Comparison of ENCODE assay signal across 8 cellular contexts in the genomic region with DNA sequence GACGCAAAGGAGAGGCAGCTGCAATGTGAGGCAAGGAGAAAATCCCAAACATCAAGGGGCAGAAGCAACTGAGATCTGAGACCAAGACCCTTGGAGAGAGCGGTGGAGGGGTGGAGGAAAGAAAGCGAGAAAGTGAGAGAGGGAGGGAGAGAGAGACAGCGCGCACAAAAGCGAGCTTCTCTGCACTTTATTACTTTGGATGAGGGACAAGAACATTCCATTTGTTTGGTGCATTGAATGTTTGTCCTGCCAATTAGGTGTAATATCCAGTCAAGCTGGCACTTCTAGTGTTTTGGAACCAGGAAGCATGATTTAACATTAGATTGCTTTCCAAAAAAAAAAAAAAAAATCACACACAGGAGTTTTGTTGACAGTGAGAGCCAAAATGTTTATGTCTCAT. TPM values are rescaled to one million over a fixed set of nuclear protein-coding genes. Genes with fewer than 3 reads are reported as not detected.
DNase-seq lines count a peak whose midpoint lies in the region; ATAC-seq, FAIRE-seq and TF ChIP-seq lines count a peak whose summit lies in the region.

No MANE protein-coding gene starts in this region.

- peak overlapping the region; percentile 92 for H3K4me2 ChIP-seq in SK-N-SH

- TF ChIP-seq RAD21 in SK-N-SH (IDR thresholded peaks at IDR 0.05; ENCODE audit: low read length), result no peak

- peaks cover 5% of the 10 kb centered on the region for H3K36me3 Mint-ChIP-seq in activated naive CD8-positive, alpha-beta T cell treated with anti-CD3 and anti-CD28 coated beads, Interleukin-2, amount 10 ng/mL, durations not matched to agents 7 days and 5 days

- DNase-seq in SK-N-SH (no peak), kidney (no peak), NAMALWA (ENCODE audit: low spot score) (no peak)
- DNase-seq in activated naive CD8-positive, alpha-beta T cell treated with anti-CD3 and anti-CD28 coated beads, Interleukin-2, amount 10 ng/mL, durations not matched to agents 7 days and 5 days, result no peak

- H3K9me2 ChIP-seq in SK-N-SH, result no peaks in the 10 kb centered on the region

- H3K27ac ChIP-seq in SK-N-SH (ENCODE audit: low read depth in 2 of 2, low read length in 1 of 2) (peak overlapping the region in 1 of 2 experiments; percentile 85; a peak in 1 of 4 replicates), kidney (ENCODE audit: low read depth in 2 of 2, low read length in 2 of 2) (peak overlapping the region; percentile 93 to 94), subcutaneous abdominal adipose tissue (ENCODE audit: low read depth, low read length) (peak overlapping the region; percentile 99)

- H3K79me2 ChIP-seq in SK-N-SH (ENCODE audit: insufficient read depth), result peaks cover 58% of the 10 kb centered on the region

- TF ChIP-seq CTCF in SK-N-SH (IDR thresholded peaks at IDR 0.05) (no peak), kidney (IDR thresholded peaks at IDR 0.05; ENCODE audit: borderline replicate concordance, extremely low read depth, insufficient read depth) (no peak)

- H3K4me1 Mint-ChIP-seq in activated naive CD8-positive, alpha-beta T cell treated with anti-CD3 and anti-CD28 coated beads, Interleukin-2, amount 10 ng/mL, durations not matched to agents 7 days and 5 days, result peaks cover 32% of the 10 kb centered on the region

- peak overlapping the region; percentile 99 for H3K4me3 Mint-ChIP-seq in activated naive CD8-positive, alpha-beta T cell treated with anti-CD3 and anti-CD28 coated beads, Interleukin-2, amount 10 ng/mL, durations not matched to agents 7 days and 5 days

- peak overlapping the region; percentile 97; the same call in 1 of the 2 replicates for H3K9ac ChIP-seq in SK-N-SH
- H3K9ac ChIP-seq in kidney (ENCODE audit: low read length in 2 of 2), result peak overlapping the region in 1 of 2 donors; percentile 83
- peak overlapping the region in 4 of 5 donors; percentile 50 to 99 (median 86) for H3K9ac ChIP-seq in subcutaneous abdominal adipose tissue (ENCODE audit: low read length in 5 of 5)

- H3K4me1 ChIP-seq in SK-N-SH (ENCODE audit: control insufficient read depth in 1 of 2, insufficient read depth in 2 of 2, low read depth in 1 of 2, low read length in 1 of 2) (peaks cover 0 to 7% of the 10 kb centered on the region in 2 experiments; a peak in 1 of 4 replicates), kidney (ENCODE audit: control insufficient read depth in 1 of 2, insufficient read depth in 1 of 2, low read depth in 1 of 2, low read length in 2 of 2) (peaks cover 3 to 4% of the 10 kb centered on the region in 2 donors), subcutaneous abdominal adipose tissue (ENCODE audit: control insufficient read depth in 5 of 5, insufficient read depth in 5 of 5, low read length in 5 of 5) (peaks cover 0 to 54% (median 29%) of the 10 kb centered on the region in 5 donors)

- H4K20me1 ChIP-seq in SK-N-SH (ENCODE audit: insufficient read depth), result peaks cover 55% of the 10 kb centered on the region

- no peak for ATAC-seq in SK-N-SH treated with all-trans-retinoic acid at 6 μM for 48 hours
- no peak for ATAC-seq in activated naive CD8-positive, alpha-beta T cell treated with anti-CD3 and anti-CD28 coated beads, Interleukin-2, amount 10 ng/mL, durations not matched to agents 7 days and 5 days (ENCODE audit: low read depth)
- ATAC-seq in HG02610 (IDR thresholded peaks at IDR 0.05; ENCODE audit: unreplicated experiment), result no peak
- ATAC-seq in HG02870 (IDR thresholded peaks at IDR 0.05; ENCODE audit: unreplicated experiment), result no peak

- H3K4me3 ChIP-seq in SK-N-SH (ENCODE audit: low read depth in 2 of 2, low read length in 1 of 2) (peak overlapping the region; percentile 74 to 90), kidney (ENCODE audit: low read length in 2 of 2) (peak overlapping the region; percentile 71 to 92), subcutaneous abdominal adipose tissue (ENCODE audit: low read depth in 1 of 5, low read length in 5 of 5) (peak overlapping the region; percentile 72 to 96 (median 87))

- no peak for FAIRE-seq in kidney (lab: Jason Lieb, UNC)

- H3K9me3 ChIP-seq in SK-N-SH (no peaks in the 10 kb centered on the region), kidney (ENCODE audit: control insufficient read depth in 1 of 2, low read length in 2 of 2) (no peaks in the 10 kb centered on the region), subcutaneous abdominal adipose tissue (ENCODE audit: control insufficient read depth in 5 of 5, low read length in 5 of 5) (no peaks in the 10 kb centered on the region)

- no peak overlapping the region for H2AFZ ChIP-seq in SK-N-SH (ENCODE audit: low read depth)

- POLR2A ChIA-PET in SK-N-SH (lab: Yijun Ruan, JAX), result interaction anchor here (0.8 kb wide), 1 partner anchor 144 kb away, joined by 3 read pairs; a partner anchor contains a TSS
- POLR2A ChIA-PET in activated naive CD8-positive, alpha-beta T cell treated with anti-CD3 and anti-CD28 coated beads, Interleukin-2, amount 10 ng/mL, durations not matched to agents 7 days and 5 days (lab: Charles Lee), result interaction anchor here (0.6 to 3.6 kb wide), 8 partner anchors 11 to 842 kb away, joined by 3 to 26 read pairs (median 5); a partner anchor contains a TSS

- intact Hi-C loops in kidney (cut with DNase I), result no loop called here

- WGBS in SK-N-SH (ENCODE audit: low lambda C conversion rate), result 91% methylated on average over 6 of the region's 6 CpGs

- no peaks in the 10 kb centered on the region for H3K27me3 ChIP-seq in SK-N-SH (ENCODE audit: insufficient read depth)
- no peaks in the 10 kb centered on the region for H3K27me3 ChIP-seq in subcutaneous abdominal adipose tissue (ENCODE audit: control insufficient read depth in 5 of 5, insufficient read depth in 4 of 5, low read length in 5 of 5)

- peak overlapping the region; percentile 98 for H3K27ac Mint-ChIP-seq in activated naive CD8-positive, alpha-beta T cell treated with anti-CD3 and anti-CD28 coated beads, Interleukin-2, amount 10 ng/mL, durations not matched to agents 7 days and 5 days

- peaks cover 0 to 3% of the 10 kb centered on the region in 2 experiments for H3K36me3 ChIP-seq in SK-N-SH (replicated peaks in 1 of 2; ENCODE audit: control insufficient read depth in 1 of 2, insufficient read depth in 2 of 2, low read length in 1 of 2)
- no peaks in the 10 kb centered on the region for H3K36me3 ChIP-seq in kidney (ENCODE audit: control insufficient read depth in 1 of 2, insufficient read depth in 2 of 2, low read length in 2 of 2)
- H3K36me3 ChIP-seq in subcutaneous abdominal adipose tissue (ENCODE audit: control insufficient read depth in 5 of 5, insufficient read depth in 5 of 5, low read length in 5 of 5), result peaks cover 0 to 5% (median 0%) of the 10 kb centered on the region in 5 donors

- H3F3A ChIP-seq in SK-N-SH (replicated peaks; ENCODE audit: insufficient read depth), result peaks cover 12% of the 10 kb centered on the region

- H3K27me3 Mint-ChIP-seq in activated naive CD8-positive, alpha-beta T cell treated with anti-CD3 and anti-CD28 coated beads, Interleukin-2, amount 10 ng/mL, durations not matched to agents 7 days and 5 days, result peaks cover 6% of the 10 kb centered on the region

- no peak for TF ChIP-seq EP300 in SK-N-SH (IDR thresholded peaks at IDR 0.05; ENCODE audit: borderline replicate concordance in 1 of 2, low read depth in 1 of 2, low read length in 1 of 2)

- CTCF ChIA-PET in SK-N-SH (lab: Yijun Ruan, JAX), result interaction anchor here (0.7 to 1.8 kb wide), 3 partner anchors 10 to 871 kb away, joined by 3 to 7 read pairs (median 3); no protein-coding TSS in a partner anchor

- H3K9me3 Mint-ChIP-seq in activated naive CD8-positive, alpha-beta T cell treated with anti-CD3 and anti-CD28 coated beads, Interleukin-2, amount 10 ng/mL, durations not matched to agents 7 days and 5 days, result no peaks in the 10 kb centered on the region

TF ChIP-seq in SK-N-SH, 30 proteins besides CTCF, POLR2A, EP300 and RAD21 (continues in another document):
- TF ChIP-seq, protein P1, sequence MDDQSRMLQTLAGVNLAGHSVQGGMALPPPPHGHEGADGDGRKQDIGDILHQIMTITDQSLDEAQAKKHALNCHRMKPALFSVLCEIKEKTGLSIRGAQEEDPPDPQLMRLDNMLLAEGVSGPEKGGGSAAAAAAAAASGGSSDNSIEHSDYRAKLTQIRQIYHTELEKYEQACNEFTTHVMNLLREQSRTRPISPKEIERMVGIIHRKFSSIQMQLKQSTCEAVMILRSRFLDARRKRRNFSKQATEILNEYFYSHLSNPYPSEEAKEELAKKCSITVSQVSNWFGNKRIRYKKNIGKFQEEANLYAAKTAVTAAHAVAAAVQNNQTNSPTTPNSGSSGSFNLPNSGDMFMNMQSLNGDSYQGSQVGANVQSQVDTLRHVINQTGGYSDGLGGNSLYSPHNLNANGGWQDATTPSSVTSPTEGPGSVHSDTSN (IDR thresholded peaks at IDR 0.05), result no peak

TF ChIP-seq in SK-N-SH treated with all-trans-retinoic acid at 6 μM for 48 hours, 23 proteins besides CTCF, POLR2A, EP300 and RAD21:
- TF ChIP-seq, protein P2, sequence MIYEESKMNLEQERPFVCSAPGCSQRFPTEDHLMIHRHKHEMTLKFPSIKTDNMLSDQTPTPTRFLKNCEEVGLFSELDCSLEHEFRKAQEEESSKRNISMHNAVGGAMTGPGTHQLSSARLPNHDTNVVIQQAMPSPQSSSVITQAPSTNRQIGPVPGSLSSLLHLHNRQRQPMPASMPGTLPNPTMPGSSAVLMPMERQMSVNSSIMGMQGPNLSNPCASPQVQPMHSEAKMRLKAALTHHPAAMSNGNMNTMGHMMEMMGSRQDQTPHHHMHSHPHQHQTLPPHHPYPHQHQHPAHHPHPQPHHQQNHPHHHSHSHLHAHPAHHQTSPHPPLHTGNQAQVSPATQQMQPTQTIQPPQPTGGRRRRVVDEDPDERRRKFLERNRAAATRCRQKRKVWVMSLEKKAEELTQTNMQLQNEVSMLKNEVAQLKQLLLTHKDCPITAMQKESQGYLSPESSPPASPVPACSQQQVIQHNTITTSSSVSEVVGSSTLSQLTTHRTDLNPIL (CRISPR knock-in tag; IDR thresholded peaks at IDR 0.05; ENCODE audit: low read depth), result no peak
- TF ChIP-seq ZNF565 (CRISPR knock-in tag; conservative IDR thresholded peaks at IDR 0.05; ENCODE audit: low read depth) (no peak), ZC3H10 (CRISPR knock-in tag; IDR thresholded peaks at IDR 0.05) (no peak), SNAI2 (CRISPR knock-in tag; IDR thresholded peaks at IDR 0.05) (no peak)

RNA-seq across cellular contexts. Expression of a gene that starts 1.4 kb away (rescaled TPM):
- polyA plus RNA-seq in SK-N-SH (2012; rRNA removed) (80.2 and 82.9 TPM in 2 replicates), kidney (ENCODE audit: insufficient read depth, low read depth, low replicate concordance) (83.2 TPM)
- polyA plus RNA-seq in SK-N-SH (2012; cell fraction: cytosol; rRNA removed), result 95.6 and 113 TPM in 2 replicates
- polyA plus RNA-seq in SK-N-SH (2012; cell fraction: nucleus; rRNA removed), result 53.8 and 106 TPM in 2 replicates
- total RNA-seq in activated naive CD8-positive, alpha-beta T cell treated with anti-CD3 and anti-CD28 coated beads, Interleukin-2, amount 10 ng/mL, durations not matched to agents 7 days and 5 days, result 100 to 1,000 TPM; 165 to 174 TPM
- total RNA-seq in kidney, result 282 TPM
